8 cellular contexts compared by ENCODE assay signal in genomic region chr9:12464910-12465512, GRCh38.
DNase-seq lines count a peak whose midpoint lies in the region; ATAC-seq, FAIRE-seq and TF ChIP-seq lines count a peak whose summit lies in the region.

No MANE protein-coding gene starts in this region.

- H3K9me3 Mint-ChIP-seq in neural crest cell = no peaks in the 10 kb centered on the region

- no peak for FAIRE-seq in bronchial epithelial cell (lab: Jason Lieb, UNC)

- DNase-seq in DMS153 treated with DMSO at 0.1 percent for 48 hours (lab: John Stamatoyannopoulos, UW; ENCODE audit: unreplicated experiment) (peak; percentile 13), DMS153 (lab: John Stamatoyannopoulos, UW) (no peak), NCI-H1694 (lab: John Stamatoyannopoulos, UW) (peak; percentile 13), bronchial epithelial cell (ENCODE audit: low read depth) (peak; percentile 22), neural crest cell (ENCODE audit: low read depth, low spot score) (peak; percentile 35), sigmoid colon (no peak), occipital lobe (lab: John Stamatoyannopoulos, UW) (no peak)

- no peak overlapping the region for H3K4me3 ChIP-seq in bronchial epithelial cell (ENCODE audit: low read depth, low read length)
- no peak overlapping the region for H3K4me3 ChIP-seq in sigmoid colon

- no peaks in the 10 kb centered on the region for H3K9me3 ChIP-seq in sigmoid colon

- H3K27me3 ChIP-seq in bronchial epithelial cell (ENCODE audit: control insufficient read depth, insufficient read depth, low read length) = no peaks in the 10 kb centered on the region
- no peaks in the 10 kb centered on the region for H3K27me3 ChIP-seq in sigmoid colon

- H3K4me1 ChIP-seq in sigmoid colon = no peaks in the 10 kb centered on the region

- TF ChIP-seq EP300 in sigmoid colon (IDR thresholded peaks at IDR 0.05) = no peak

- no peak overlapping the region for H3K27ac Mint-ChIP-seq in neural crest cell (ENCODE audit: unreplicated experiment)

- H3K4me3 Mint-ChIP-seq in neural crest cell = no peak overlapping the region

- intact Hi-C loops in sigmoid colon (cut with DNase I) = no loop called here

- peaks cover 9% of the 10 kb centered on the region for H3K4me1 Mint-ChIP-seq in neural crest cell

- H3K36me3 ChIP-seq in bronchial epithelial cell (ENCODE audit: control insufficient read depth, insufficient read depth, low read length) = no peaks in the 10 kb centered on the region
- no peaks in the 10 kb centered on the region for H3K36me3 ChIP-seq in sigmoid colon

- H3K27me3 Mint-ChIP-seq in neural crest cell (ENCODE audit: low read depth) = peaks cover 7% of the 10 kb centered on the region

- TF ChIP-seq CTCF in bronchial epithelial cell (IDR thresholded peaks at IDR 0.05; ENCODE audit: insufficient read depth, low read length, severe bottlenecking) (peak; percentile 56), neural crest cell (conservative IDR thresholded peaks at IDR 0.05) (peak; percentile 89), sigmoid colon (IDR thresholded peaks at IDR 0.05) (peak in 2 of 4 experiments; percentile 23 to 54)

- H3K27ac ChIP-seq in sigmoid colon = no peak overlapping the region

- 1 to 2% methylated on average over 2 of the region's 2 CpGs for WGBS in sigmoid colon, 2 donors

- TF ChIP-seq POLR2A in sigmoid colon (IDR thresholded peaks at IDR 0.05) = no peak

- no peaks in the 10 kb centered on the region for H3K36me3 Mint-ChIP-seq in neural crest cell (ENCODE audit: low read depth)

- no peak for ATAC-seq in GM21619 (IDR thresholded peaks at IDR 0.05; ENCODE audit: unreplicated experiment)

Comparison
In these comparisons a context has a peak if more than half of its experiments do, and no peak if none do; other contexts are left out.
1. DNase-seq: peak in DMS153 treated with DMSO at 0.1 percent for 48 hours (single experiment), NCI-H1694 (single experiment), bronchial epithelial cell (single experiment) and neural crest cell (single experiment); none in DMS153 (single experiment), sigmoid colon (single experiment) and occipital lobe (single experiment).